8 cellular contexts compared by ENCODE assay signal in genomic region chr9:101533334-101534187, GRCh38. TPM values are rescaled to one million over a fixed set of nuclear protein-coding genes. Genes with fewer than 3 reads are reported as not detected.
DNase-seq lines count a peak whose midpoint lies in the region; ATAC-seq and TF ChIP-seq lines count a peak whose summit lies in the region.

Gene RNF20 (plus strand): TSS chr9:101533853. CDS start chr9:101535424, 1,571 bp downstream.

- POLR2A ChIA-PET in CD8-positive, alpha-beta memory T cell (lab: Charles Lee), result interaction anchor here (0.5 to 1.6 kb wide), 5 partner anchors 34 to 1107 kb away, joined by 3 to 13 read pairs (median 3); partner anchors contain the start of genes MRPL50 and ZNF189

- no peaks in the 10 kb centered on the region for H3K27me3 ChIP-seq in CD8-positive, alpha-beta memory T cell (ENCODE audit: insufficient read depth, low read length, poor library complexity, severe bottlenecking)
- no peaks in the 10 kb centered on the region for H3K27me3 ChIP-seq in lung (ENCODE audit: control insufficient read depth, insufficient read depth)

- H3K4me1 ChIP-seq in CD8-positive, alpha-beta memory T cell (ENCODE audit: insufficient read depth, low read length), result peaks cover 41% of the 10 kb centered on the region
- peaks cover 0 to 8% of the 10 kb centered on the region in 2 donors for H3K4me1 ChIP-seq in lung (ENCODE audit: control insufficient read depth in 2 of 2, insufficient read depth in 2 of 2, low read length in 2 of 2)

- H3K27me3 Mint-ChIP-seq in CD8-positive, alpha-beta memory T cell, result peaks cover 0 to 8% of the 10 kb centered on the region in 2 donors

- 0 to 1% methylated on average over 45 of the region's 45 CpGs for WGBS in lung, 2 donors

- H3K27ac Mint-ChIP-seq in CD8-positive, alpha-beta memory T cell, result peak within 1 kb of the TSS; percentile 98 to 100 (median 99)

- peaks cover 0 to 27% (median 19%) of the 10 kb centered on the region in 3 donors for H3K4me1 Mint-ChIP-seq in CD8-positive, alpha-beta memory T cell

- CTCF ChIA-PET in CD8-positive, alpha-beta memory T cell (lab: Charles Lee), result interaction anchor here (0.7 to 5.6 kb wide), 4 partner anchors 9 to 131 kb away, joined by 3 to 29 read pairs (median 3); no protein-coding TSS in a partner anchor

- H3K9me3 Mint-ChIP-seq in CD8-positive, alpha-beta memory T cell, result no peaks in the 10 kb centered on the region

- H3K4me3 Mint-ChIP-seq in CD8-positive, alpha-beta memory T cell, result peak within 1 kb of the TSS; percentile 92 to 99 (median 93)

- TF ChIP-seq CTCF in lung (IDR thresholded peaks at IDR 0.05; ENCODE audit: control extremely low read depth, extremely low read depth), result no peak

- H3K9me3 ChIP-seq in CD8-positive, alpha-beta memory T cell (ENCODE audit: low read length), result no peaks in the 10 kb centered on the region
- H3K9me3 ChIP-seq in lung (ENCODE audit: control insufficient read depth in 2 of 2, insufficient read depth in 1 of 2, low read length in 1 of 2), result no peaks in the 10 kb centered on the region

- H3K4me3 ChIP-seq in CD8-positive, alpha-beta memory T cell (ENCODE audit: low read length), result peak within 1 kb of the TSS; percentile 99
- peak within 1 kb of the TSS; percentile 93 for H3K4me3 ChIP-seq in lung

- H3K36me3 ChIP-seq in CD8-positive, alpha-beta memory T cell (ENCODE audit: insufficient read depth, low read length), result peaks cover 14% of the 10 kb centered on the region
- H3K36me3 ChIP-seq in lung (ENCODE audit: control insufficient read depth in 2 of 2, insufficient read depth in 2 of 2, low read length in 2 of 2), result peaks cover 2 to 11% of the 10 kb centered on the region in 2 donors

- peak; percentile 99 to 100 (median 99) for DNase-seq in CD8-positive, alpha-beta memory T cell
- DNase-seq in HS-5 (ENCODE audit: low read depth), result peak; percentile 99
- peak; percentile 94 for DNase-seq in NK-92 treated with Interleukin-12 subunit alpha and Interleukin-12 subunit beta, amount 100 ng/mL, for 24 hours (lab: John Stamatoyannopoulos, UW)
- peak; percentile 100 for DNase-seq in activated CD8-positive, alpha-beta memory T cell treated with anti-CD3 and anti-CD28 coated beads for 24 hours
- DNase-seq in effector CD8-positive, alpha-beta T cell (lab: John Stamatoyannopoulos, UW), result peak; percentile 99
- peak; percentile 100 for DNase-seq in lung (ENCODE audit: low spot score)
- peak; percentile 99 for DNase-seq in stimulated activated CD4-positive, alpha-beta T cell treated with anti-CD3 and anti-CD28 coated beads, TNF-alpha, amount 100 ng/mL, for 4 hours (ENCODE audit: low read depth in 3 of 3)

- H3K27ac ChIP-seq in CD8-positive, alpha-beta memory T cell (ENCODE audit: low read depth, low read length), result peak within 1 kb of the TSS; percentile 99
- H3K27ac ChIP-seq in lung (ENCODE audit: low read depth in 1 of 2, low read length in 1 of 2), result peak within 1 kb of the TSS; percentile 94 to 99

- ATAC-seq in GM19468 (IDR thresholded peaks at IDR 0.05; ENCODE audit: extremely low read depth, unreplicated experiment) (peak; percentile 98), lung (ENCODE audit: insufficient read depth, low FRiP score) (peak; percentile 98)

- H3K36me3 Mint-ChIP-seq in CD8-positive, alpha-beta memory T cell, result peaks cover 0 to 17% (median 4%) of the 10 kb centered on the region in 3 donors

RNA-seq across cellular contexts. Expression of gene RNF20, which starts in this region (rescaled TPM):
- total RNA-seq in CD8-positive, alpha-beta memory T cell, result 10 to 100 TPM; 46.8 to 53.5 TPM
- polyA plus RNA-seq in CD8-positive, alpha-beta memory T cell, result 42.5 TPM
- total RNA-seq in lung, result 10 to 100 TPM; 31.2 to 38.5 TPM
- polyA plus RNA-seq in lung, result 10 to 100 TPM in 1 of 2 donors, 1 to 10 TPM in 1; 9.3 to 14.9 TPM

Comparison
In these comparisons a context has a peak if more than half of its experiments do, and no peak if none do; other contexts are left out.
1. Peak in every context shown above with its lines: DNase-seq, ATAC-seq, H3K4me3 ChIP-seq and H3K27ac ChIP-seq.